ENCODE assay signal across 12 cellular contexts in genomic region chr14:94617366-94617941, GRCh38. TPM values are rescaled to one million over a fixed set of nuclear protein-coding genes. Genes with fewer than 3 reads are reported as not detected.
"Had no signal": no experiment of that assay in that cellular context is flagged by ENCODE, and none has a peak within 500 bp of the region (broad histone marks: within the 10 kb centered on the region; RNA-seq: fewer than 3 reads in every experiment).

No MANE protein-coding gene starts in this region.

- H3K4me3 Mint-ChIP-seq: HFFc6 had no signal

- H3K9ac ChIP-seq: GM23248 had no signal

- H2AFZ ChIP-seq: GM23248 had no signal

- H3K36me3 ChIP-seq: HAP-1 had no signal

- FAIRE-seq: K562 had no signal

- H3K9me3 ChIP-seq: HAP-1 had no signal

- H3K27ac ChIP-seq: GM23248, HL-60 had no signal

- DNase-seq: GOT3, H7, HFFc6, IMR-90, KG1 had no signal

- ATAC-seq: HCT116, K562 had no signal

- H3K4me1 ChIP-seq: HAP-1 had no signal

- H3K4me3 ChIP-seq: GM23248, HAP-1, K562 had no signal

- H3K27ac Mint-ChIP-seq: HFFc6 had no signal

RNA-seq across cellular contexts. Expression of gene SERPINA3, which starts 5.3 kb away (rescaled TPM):
- total RNA-seq: H7, HFFc6, HT1080 had no signal
- polyA plus RNA-seq: K562 had no signal

RNA-seq across cellular contexts. Expression of gene SERPINA5, which starts 36.2 kb away (rescaled TPM):
- total RNA-seq: GM23248, HFFc6, HT1080, IMR-90 had no signal
- polyA plus RNA-seq: GM23248, IMR-90, K562 had no signal

RNA-seq across cellular contexts. Expression of gene SERPINA4, which starts 56.2 kb away (rescaled TPM):
- total RNA-seq: GM23248, H4, H7, HFFc6, HT1080, IMR-90, K562 had no signal
- polyA plus RNA-seq: GM23248, IMR-90, K562 had no signal
